ENCODE assay signal across 1 cellular context in genomic region chr11:45899448-45900174, GRCh38.
TF ChIP-seq lines count a peak whose summit lies in the region.

No MANE protein-coding gene starts in this region.

TF ChIP-seq in IMR-90, 13 proteins besides CTCF, POLR2A, EP300 and RAD21:
- TF ChIP-seq CEBPB (IDR thresholded peaks at IDR 0.05; ENCODE audit: low read depth, low read length) (peak; percentile 27; the same call in 1 of the 2 replicates), ELK1 (IDR thresholded peaks at IDR 0.05; ENCODE audit: borderline replicate concordance, low read depth, low read length) (no peak), SMC3 (IDR thresholded peaks at IDR 0.05; ENCODE audit: low read depth, low read length) (no peak), USF2 (IDR thresholded peaks at IDR 0.05; ENCODE audit: low read depth, low read length) (0 out of 2 replicates have a peak, but pooled peaks have one; percentile 5), MAZ (IDR thresholded peaks at IDR 0.05; ENCODE audit: borderline replicate concordance, low read depth, low read length) (peak; percentile 49; the same call in 1 of the 2 replicates), BHLHE40 (IDR thresholded peaks at IDR 0.05; ENCODE audit: low read depth, low read length) (peak; percentile 96), RCOR1 (IDR thresholded peaks at IDR 0.05; ENCODE audit: insufficient replicate concordance, low read length) (no peak), NFE2L2 (IDR thresholded peaks at IDR 0.05; ENCODE audit: low read depth, low read length) (no peak), CHD1 (IDR thresholded peaks at IDR 0.05; ENCODE audit: low read depth, low read length) (peak; percentile 95; the same call in 1 of the 2 replicates), MXI1 (IDR thresholded peaks at IDR 0.05; ENCODE audit: borderline replicate concordance, low read depth, low read length) (no peak), MAFK (IDR thresholded peaks at IDR 0.05; ENCODE audit: low read depth, low read length) (no peak), RFX5 (IDR thresholded peaks at IDR 0.05; ENCODE audit: low read depth, low read length) (no peak), FOS (IDR thresholded peaks at IDR 0.05; ENCODE audit: low read depth, low read length) (peak; percentile 23; the same call in 1 of the 2 replicates)
TF ChIP-seq in IMR-90: peak in this region for 6.
